ENCODE assay signal across 11 cellular contexts in genomic region chr3:189981668-189982067, GRCh38.
DNase-seq lines count a peak whose midpoint lies in the region; ATAC-seq and TF ChIP-seq lines count a peak whose summit lies in the region.
"Had no signal": no experiment of that assay in that cellular context is flagged by ENCODE, and none has a peak within 500 bp of the region (broad histone marks: within the 10 kb centered on the region; RNA-seq: fewer than 3 reads in every experiment).

No MANE protein-coding gene starts in this region.

- DNase-seq in Caki2 (ENCODE audit: low read depth) (peak; percentile 75), SK-N-SH (no peak), fibroblast of the aortic adventitia (ENCODE audit: low read depth) (peak; percentile 98), GDM1 (lab: John Stamatoyannopoulos, UW) (no peak)
- DNase-seq in activated T-cell treated with anti-CD3 and anti-CD28 coated beads, Interleukin-2, amount 50 U/mL, for 72 hours, result no peak
- no peak for DNase-seq in activated naive CD8-positive, alpha-beta T cell treated with anti-CD3 and anti-CD28 coated beads for 36 hours
- DNase-seq: activated CD4-positive, alpha-beta T cell treated with anti-CD3 and anti-CD28 coated beads, Interleukin-2, amount 50 U/mL, for 48 hours; caudate nucleus; stimulated activated naive CD8-positive, alpha-beta T cell treated with anti-CD3 and anti-CD28 coated beads, Interleukin-15, amount 100 ng/mL, for 72 hours had no signal

- H3K9me3 ChIP-seq in SK-N-SH, result no peaks in the 10 kb centered on the region

- no peak for ATAC-seq in GM18519 (IDR thresholded peaks at IDR 0.05; ENCODE audit: low FRiP score, unreplicated experiment)
- no peak for ATAC-seq in activated T-cell treated with anti-CD3 and anti-CD28 coated beads, Interleukin-2, amount 50 U/mL, for 72 hours (replicated peaks in 1 of 2)
- ATAC-seq: stimulated activated naive CD8-positive, alpha-beta T cell treated with anti-CD3 and anti-CD28 coated beads, Interleukin-15, amount 100 ng/mL, for 72 hours had no signal

- H3K36me3 Mint-ChIP-seq in activated T-cell treated with anti-CD3 and anti-CD28 coated beads, Interleukin-2, amount 50 U/mL, for 72 hours (ENCODE audit: insufficient read depth in 2 of 2), result no peaks in the 10 kb centered on the region
- no peaks in the 10 kb centered on the region for H3K36me3 Mint-ChIP-seq in activated naive CD8-positive, alpha-beta T cell treated with anti-CD3 and anti-CD28 coated beads for 36 hours

- no peaks in the 10 kb centered on the region for H3K4me1 Mint-ChIP-seq in activated T-cell treated with anti-CD3 and anti-CD28 coated beads, Interleukin-2, amount 50 U/mL, for 72 hours (ENCODE audit: low read depth)
- no peaks in the 10 kb centered on the region for H3K4me1 Mint-ChIP-seq in activated naive CD8-positive, alpha-beta T cell treated with anti-CD3 and anti-CD28 coated beads for 36 hours
- H3K4me1 Mint-ChIP-seq: stimulated activated naive CD8-positive, alpha-beta T cell treated with anti-CD3 and anti-CD28 coated beads, Interleukin-15, amount 100 ng/mL, for 72 hours had no signal

- H3K4me1 ChIP-seq in SK-N-SH (ENCODE audit: control insufficient read depth in 1 of 2, insufficient read depth in 2 of 2, low read depth in 1 of 2, low read length in 1 of 2) (no peaks in the 10 kb centered on the region), rectal smooth muscle tissue (ENCODE audit: control insufficient read depth, insufficient read depth, low read length) (peaks cover 17% of the 10 kb centered on the region)

- TF ChIP-seq CTCF in SK-N-SH (IDR thresholded peaks at IDR 0.05), result no peak
- no peak for TF ChIP-seq CTCF in fibroblast of the aortic adventitia (IDR thresholded peaks at IDR 0.05; ENCODE audit: insufficient read depth, low read length)

- no peak overlapping the region for H3K27ac Mint-ChIP-seq in activated T-cell treated with anti-CD3 and anti-CD28 coated beads, Interleukin-2, amount 50 U/mL, for 72 hours
- no peak overlapping the region for H3K27ac Mint-ChIP-seq in activated naive CD8-positive, alpha-beta T cell treated with anti-CD3 and anti-CD28 coated beads for 36 hours
- H3K27ac Mint-ChIP-seq: stimulated activated naive CD8-positive, alpha-beta T cell treated with anti-CD3 and anti-CD28 coated beads, Interleukin-15, amount 100 ng/mL, for 72 hours had no signal

- no peaks in the 10 kb centered on the region; the same call in 1 of the 2 replicates for H3K27me3 ChIP-seq in SK-N-SH (ENCODE audit: insufficient read depth)
- H3K27me3 ChIP-seq in rectal smooth muscle tissue (ENCODE audit: control insufficient read depth, insufficient read depth, low read length), result no peaks in the 10 kb centered on the region

- CTCF ChIA-PET in SK-N-SH (lab: Yijun Ruan, JAX), result interaction anchor here (1.8 kb wide), 1 partner anchor 21 kb away, joined by 4 read pairs; no protein-coding TSS in a partner anchor

- H3K4me3 ChIP-seq in SK-N-SH (ENCODE audit: low read depth in 2 of 2, low read length in 1 of 2) (no peak overlapping the region), fibroblast of the aortic adventitia (ENCODE audit: low read depth, low read length) (no peak overlapping the region), rectal smooth muscle tissue (ENCODE audit: low read length) (no peak overlapping the region)

- H3K36me3 ChIP-seq in SK-N-SH (replicated peaks in 1 of 2; ENCODE audit: control insufficient read depth in 1 of 2, insufficient read depth in 2 of 2, low read length in 1 of 2), result no peaks in the 10 kb centered on the region
- peaks cover 3% of the 10 kb centered on the region for H3K36me3 ChIP-seq in rectal smooth muscle tissue (ENCODE audit: control insufficient read depth, insufficient read depth, low read length)

- TF ChIP-seq EP300 in SK-N-SH (IDR thresholded peaks at IDR 0.05; ENCODE audit: borderline replicate concordance in 1 of 2, low read depth in 1 of 2, low read length in 1 of 2), result no peak

- no peaks in the 10 kb centered on the region for H3F3A ChIP-seq in SK-N-SH (replicated peaks; ENCODE audit: insufficient read depth)

- H3K27me3 Mint-ChIP-seq in activated T-cell treated with anti-CD3 and anti-CD28 coated beads, Interleukin-2, amount 50 U/mL, for 72 hours (ENCODE audit: low read depth), result peaks cover 20% of the 10 kb centered on the region
- peaks cover 29% of the 10 kb centered on the region for H3K27me3 Mint-ChIP-seq in activated naive CD8-positive, alpha-beta T cell treated with anti-CD3 and anti-CD28 coated beads for 36 hours

- TF ChIP-seq RAD21 in SK-N-SH (IDR thresholded peaks at IDR 0.05; ENCODE audit: low read length), result no peak

- no peak overlapping the region for H3K4me3 Mint-ChIP-seq in activated T-cell treated with anti-CD3 and anti-CD28 coated beads, Interleukin-2, amount 50 U/mL, for 72 hours
- no peak overlapping the region for H3K4me3 Mint-ChIP-seq in activated naive CD8-positive, alpha-beta T cell treated with anti-CD3 and anti-CD28 coated beads for 36 hours
- H3K4me3 Mint-ChIP-seq: stimulated activated naive CD8-positive, alpha-beta T cell treated with anti-CD3 and anti-CD28 coated beads, Interleukin-15, amount 100 ng/mL, for 72 hours had no signal

- H4K20me1 ChIP-seq in SK-N-SH (ENCODE audit: insufficient read depth), result no peaks in the 10 kb centered on the region

- POLR2A ChIA-PET in SK-N-SH (lab: Yijun Ruan, JAX), result no interaction called here

- H3K27ac ChIP-seq in SK-N-SH (ENCODE audit: low read depth in 2 of 2, low read length in 1 of 2) (no peak overlapping the region), rectal smooth muscle tissue (ENCODE audit: low read depth, low read length) (peak overlapping the region; percentile 58)

- H3K9me3 Mint-ChIP-seq in activated T-cell treated with anti-CD3 and anti-CD28 coated beads, Interleukin-2, amount 50 U/mL, for 72 hours, result no peaks in the 10 kb centered on the region
- H3K9me3 Mint-ChIP-seq in activated naive CD8-positive, alpha-beta T cell treated with anti-CD3 and anti-CD28 coated beads for 36 hours, result no peaks in the 10 kb centered on the region
- H3K9me3 Mint-ChIP-seq: stimulated activated naive CD8-positive, alpha-beta T cell treated with anti-CD3 and anti-CD28 coated beads, Interleukin-15, amount 100 ng/mL, for 72 hours had no signal

- no peak overlapping the region for H3K9ac ChIP-seq in SK-N-SH
- no peak overlapping the region for H3K9ac ChIP-seq in rectal smooth muscle tissue (ENCODE audit: low read length)

- no peak overlapping the region for H2AFZ ChIP-seq in SK-N-SH (ENCODE audit: low read depth)

- H3K79me2 ChIP-seq in SK-N-SH (ENCODE audit: insufficient read depth), result no peaks in the 10 kb centered on the region

- H3K9me2 ChIP-seq in SK-N-SH, result no peaks in the 10 kb centered on the region

- no peak overlapping the region for H3K4me2 ChIP-seq in SK-N-SH

- in situ Hi-C loops in Caki2 (cut with HindIII; ENCODE audit: low pct_unique_long_range_greater_than_20kb, low sequenced_read_pairs), result no loop called here

TF ChIP-seq in SK-N-SH, 30 proteins besides CTCF, POLR2A, EP300 and RAD21:
- peak; percentile 41 for TF ChIP-seq TCF12 (IDR thresholded peaks at IDR 0.05)
- TF ChIP-seq MEF2A (IDR thresholded peaks at IDR 0.05; ENCODE audit: borderline replicate concordance, low read depth), result no peak
- peak; percentile 61; the same call in 1 of the 2 replicates for TF ChIP-seq NFIC (IDR thresholded peaks at IDR 0.05; ENCODE audit: borderline replicate concordance)
- no peak for TF ChIP-seq RCOR1 (IDR thresholded peaks at IDR 0.05; ENCODE audit: low read length)
- peak; percentile 72 for TF ChIP-seq RXRA (IDR thresholded peaks at IDR 0.05; ENCODE audit: borderline replicate concordance, low read depth)

Comparison
In these comparisons a context has a peak if more than half of its experiments do, and no peak if none do; other contexts are left out.
1. DNase-seq: peak in Caki2 (single experiment) and fibroblast of the aortic adventitia (single experiment); none in SK-N-SH (single experiment), GDM1 (single experiment), activated T-cell treated with anti-CD3 and anti-CD28 coated beads, Interleukin-2, amount 50 U/mL, for 72 hours (0 of 2) and activated naive CD8-positive, alpha-beta T cell treated with anti-CD3 and anti-CD28 coated beads for 36 hours (single experiment).